ENCODE assay signal across 25 cellular contexts in genomic region chr18:79555885-79556284, GRCh38.
"Had no signal": no experiment of that assay in that cellular context is flagged by ENCODE, and none has a peak within 500 bp of the region (broad histone marks: within the 10 kb centered on the region; RNA-seq: fewer than 3 reads in every experiment).

No MANE protein-coding gene starts in this region.

- H3K9me3 ChIP-seq: adrenal gland, esophagus muscularis mucosa, heart left ventricle, lower lobe of right lung, pancreas, psoas muscle, sigmoid colon, stomach, thyroid gland had no signal

- H3K4me3 ChIP-seq: adrenal gland, esophagus muscularis mucosa, heart left ventricle, lower lobe of right lung, pancreas, psoas muscle, sigmoid colon, stomach, thyroid gland had no signal

- DNase-seq: activated CD4-positive, alpha-beta T cell treated with anti-CD3 and anti-CD28 coated beads for 4 hours; activated CD4-positive, alpha-beta T cell treated with anti-CD3 and anti-CD28 coated beads, Interleukin-2, amount 50 U/mL, for 4 hours; activated effector memory CD4-positive, alpha-beta T cell treated with anti-CD3 and anti-CD28 coated beads, Interleukin-2, amount 50 U/mL, for 16 hours; activated naive CD4-positive, alpha-beta T cell treated with anti-CD3 and anti-CD28 coated beads for 36 hours; activated naive CD8-positive, alpha-beta T cell treated with anti-CD3 and anti-CD28 coated beads for 36 hours; activated T-cell treated with anti-CD3 and anti-CD28 coated beads for 4 hours; adrenal gland; central memory CD4-positive, alpha-beta T cell; foreskin keratinocyte; lower lobe of right lung; mesenchymal stem cell; psoas muscle; sigmoid colon; small intestine; stimulated activated CD4-positive, alpha-beta T cell treated with anti-CD3 and anti-CD28 coated beads, Interleukin-4, amount 100 ng/mL, for 4 hours; stimulated activated CD8-positive, alpha-beta memory T cell treated with anti-CD3 and anti-CD28 coated beads, Interleukin-4, amount 100 ng/mL, for 48 hours; stimulated activated naive B cell treated with anti-CD40 and anti-IgM and Interleukin-4, amounts not matched to agents 10 μg/mL and 1 μg/mL and 100 μg/mL, for 72 hours; stomach; thyroid gland had no signal

- H3K36me3 ChIP-seq: adrenal gland, esophagus muscularis mucosa, heart left ventricle, lower lobe of right lung, pancreas, sigmoid colon, stomach, thyroid gland had no signal

- FAIRE-seq: astrocyte, pancreas, small intestine, TTC549 had no signal

- H3K27me3 ChIP-seq: adrenal gland, foreskin keratinocyte, heart left ventricle, pancreas, sigmoid colon, thyroid gland had no signal

- H3K4me1 ChIP-seq: adrenal gland, esophagus muscularis mucosa, foreskin keratinocyte, heart left ventricle, lower lobe of right lung, pancreas, psoas muscle, sigmoid colon, stomach, thyroid gland had no signal

- H3K27ac ChIP-seq: adrenal gland, esophagus muscularis mucosa, foreskin keratinocyte, heart left ventricle, lower lobe of right lung, pancreas, psoas muscle, sigmoid colon, stomach, thyroid gland, VCaP had no signal
